Comparison of ENCODE assay signal across 1 cellular context in the genomic region with DNA sequence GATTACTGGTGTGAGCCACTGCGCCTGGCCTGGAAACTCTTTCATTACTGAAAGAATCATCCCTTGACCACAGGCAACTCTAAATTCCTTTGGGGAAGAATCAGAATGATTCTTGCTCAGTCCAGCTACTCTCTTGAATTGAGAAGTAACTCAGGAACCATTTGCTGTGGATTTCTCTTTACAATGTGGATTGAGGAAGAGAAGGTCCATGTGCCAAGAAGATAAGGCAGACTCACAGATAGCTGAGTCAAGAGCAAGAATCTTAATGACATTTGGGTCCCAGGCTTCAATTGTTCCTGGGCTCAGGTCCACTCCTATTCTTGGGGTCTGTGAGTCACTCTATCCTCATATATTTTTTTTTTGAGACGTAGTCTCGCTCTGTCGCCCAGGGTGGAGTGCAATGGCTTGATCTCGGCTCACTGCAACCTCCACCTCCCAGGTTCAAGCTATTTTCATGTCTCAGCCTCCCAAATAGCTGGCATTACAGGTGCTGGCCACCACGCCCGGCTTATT.
TF ChIP-seq lines count a peak whose summit lies in the region.

No MANE protein-coding gene starts in this region.

TF ChIP-seq in K562, 482 proteins besides CTCF, POLR2A, EP300 and RAD21:
- TF ChIP-seq CHD1 (IDR thresholded peaks at IDR 0.05; ENCODE audit: low read length) (no peak), MED1 (CRISPR knock-in tag; IDR thresholded peaks at IDR 0.05; ENCODE audit: borderline replicate concordance) (no peak), TCF3 (CRISPR knock-in tag; IDR thresholded peaks at IDR 0.05) (peak; percentile 41; the same call in 1 of the 2 replicates), CBFA2T3 (IDR thresholded peaks at IDR 0.05) (peak; percentile 11; the same call in 1 of the 2 replicates), FOSL1 (tag; conservative IDR thresholded peaks at IDR 0.05) (peak; percentile 35; the same call in 1 of the 2 replicates)
- TF ChIP-seq, protein P1, sequence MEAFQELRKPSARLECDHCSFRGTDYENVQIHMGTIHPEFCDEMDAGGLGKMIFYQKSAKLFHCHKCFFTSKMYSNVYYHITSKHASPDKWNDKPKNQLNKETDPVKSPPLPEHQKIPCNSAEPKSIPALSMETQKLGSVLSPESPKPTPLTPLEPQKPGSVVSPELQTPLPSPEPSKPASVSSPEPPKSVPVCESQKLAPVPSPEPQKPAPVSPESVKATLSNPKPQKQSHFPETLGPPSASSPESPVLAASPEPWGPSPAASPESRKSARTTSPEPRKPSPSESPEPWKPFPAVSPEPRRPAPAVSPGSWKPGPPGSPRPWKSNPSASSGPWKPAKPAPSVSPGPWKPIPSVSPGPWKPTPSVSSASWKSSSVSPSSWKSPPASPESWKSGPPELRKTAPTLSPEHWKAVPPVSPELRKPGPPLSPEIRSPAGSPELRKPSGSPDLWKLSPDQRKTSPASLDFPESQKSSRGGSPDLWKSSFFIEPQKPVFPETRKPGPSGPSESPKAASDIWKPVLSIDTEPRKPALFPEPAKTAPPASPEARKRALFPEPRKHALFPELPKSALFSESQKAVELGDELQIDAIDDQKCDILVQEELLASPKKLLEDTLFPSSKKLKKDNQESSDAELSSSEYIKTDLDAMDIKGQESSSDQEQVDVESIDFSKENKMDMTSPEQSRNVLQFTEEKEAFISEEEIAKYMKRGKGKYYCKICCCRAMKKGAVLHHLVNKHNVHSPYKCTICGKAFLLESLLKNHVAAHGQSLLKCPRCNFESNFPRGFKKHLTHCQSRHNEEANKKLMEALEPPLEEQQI (IDR thresholded peaks at IDR 0.05) = no peak
